14 cellular contexts compared by ENCODE assay signal in genomic region chr3:65196663-65197062, GRCh38.
DNase-seq lines count a peak whose midpoint lies in the region; ATAC-seq and TF ChIP-seq lines count a peak whose summit lies in the region.
"Had no signal": no experiment of that assay in that cellular context is flagged by ENCODE, and none has a peak within 500 bp of the region (broad histone marks: within the 10 kb centered on the region; RNA-seq: fewer than 3 reads in every experiment).

No MANE protein-coding gene starts in this region.

- peaks cover 7% of the 10 kb centered on the region; the same call in 1 of the 2 replicates for H3K4me1 ChIP-seq in GM23338 (ENCODE audit: insufficient read depth)
- peaks cover 9% of the 10 kb centered on the region for H3K4me1 ChIP-seq in body of pancreas
- H3K4me1 ChIP-seq: HAP-1 had no signal

- intact Hi-C loops in body of pancreas (cut with DNase I), result no loop called here
- intact Hi-C loops in MCF 10A (cut with micrococcal nuclease), result no loop called here

- POLR2A ChIA-PET in MCF 10A (lab: Yijun Ruan, JAX), result no interaction called here

- no peaks in the 10 kb centered on the region for H3K79me2 ChIP-seq in GM23338 (replicated peaks; ENCODE audit: insufficient read depth)

- H3K36me3 Mint-ChIP-seq in GM23338 (ENCODE audit: low read depth) (no peaks in the 10 kb centered on the region), MCF 10A (ENCODE audit: insufficient read depth, unreplicated experiment) (no peaks in the 10 kb centered on the region)
- H3K36me3 Mint-ChIP-seq: CD8-positive, alpha-beta T cell had no signal

- H3K27me3 Mint-ChIP-seq in GM23338 (ENCODE audit: insufficient read depth, low read depth, poor library complexity) (no peaks in the 10 kb centered on the region), MCF 10A (ENCODE audit: insufficient read depth, unreplicated experiment) (no peaks in the 10 kb centered on the region)

- no peak overlapping the region for H3K4me3 ChIP-seq in GM23338
- no peak overlapping the region for H3K4me3 ChIP-seq in body of pancreas
- no peak overlapping the region for H3K4me3 ChIP-seq in kidney epithelial cell (ENCODE audit: low read depth, low read length)
- H3K4me3 ChIP-seq: HAP-1, SK-N-MC had no signal

- TF ChIP-seq POLR2A in body of pancreas (IDR thresholded peaks at IDR 0.05), result no peak

- H3F3A ChIP-seq in GM23338 (replicated peaks; ENCODE audit: low read depth), result no peaks in the 10 kb centered on the region

- H3K36me3 ChIP-seq in GM23338 (ENCODE audit: insufficient read depth) (no peaks in the 10 kb centered on the region), body of pancreas (replicated peaks in 1 of 2; ENCODE audit: insufficient read depth in 1 of 2, low read depth in 2 of 2) (no peaks in the 10 kb centered on the region), kidney epithelial cell (ENCODE audit: control insufficient read depth, insufficient read depth, low read length) (no peaks in the 10 kb centered on the region)
- H3K36me3 ChIP-seq: HAP-1 had no signal

- DNase-seq in GM23338 (ENCODE audit: low spot score), result peak; percentile 36
- no peak for DNase-seq in body of pancreas
- DNase-seq in kidney epithelial cell (ENCODE audit: low read depth), result peak; percentile 37
- DNase-seq in renal cortical epithelial cell (ENCODE audit: low read depth), result peak; percentile 71
- DNase-seq in DMS 273 treated with DMSO at 0.1 percent for 48 hours (lab: John Stamatoyannopoulos, UW), result no peak
- no peak for DNase-seq in midbrain (lab: John Stamatoyannopoulos, UW)
- DNase-seq in MCF 10A (ENCODE audit: unreplicated experiment), result no peak
- DNase-seq: CD8-positive, alpha-beta T cell; NCI-H1436; NCI-H2081; NCI-H526 had no signal

- no peaks in the 10 kb centered on the region; the same call in 1 of the 2 replicates for H3K9me2 ChIP-seq in GM23338 (ENCODE audit: insufficient read depth)

- WGBS in body of pancreas, 2 donors, result 30 to 35% methylated on average over 3 of the region's 3 CpGs

- BruUV-seq in MCF 10A (replicated peaks; lab: Mats Ljungman, UMichigan), result no TSS peak

- TF ChIP-seq CTCF in GM23338 (conservative IDR thresholded peaks at IDR 0.05; ENCODE audit: low read depth in 2 of 2) (no peak), body of pancreas (IDR thresholded peaks at IDR 0.05) (no peak), kidney epithelial cell (IDR thresholded peaks at IDR 0.05; ENCODE audit: insufficient read depth, low read length, poor library complexity, severe bottlenecking) (no peak), MCF 10A (IDR thresholded peaks at IDR 0.05; ENCODE audit: unreplicated experiment) (no peak)

- H3K4me1 Mint-ChIP-seq in GM23338, result peaks cover 21% of the 10 kb centered on the region
- H3K4me1 Mint-ChIP-seq in MCF 10A (ENCODE audit: insufficient read depth, unreplicated experiment), result no peaks in the 10 kb centered on the region

- no peak overlapping the region for H3K4me2 ChIP-seq in GM23338

- ATAC-seq in GM23338 (no peak), body of pancreas (peak; percentile 59), HG03565 (IDR thresholded peaks at IDR 0.05; ENCODE audit: unreplicated experiment) (no peak)
- ATAC-seq: CD8-positive, alpha-beta T cell had no signal

- H3K27ac ChIP-seq in GM23338 (ENCODE audit: low read depth), result no peak overlapping the region
- no peak overlapping the region for H3K27ac ChIP-seq in body of pancreas
- H3K27ac ChIP-seq: SK-N-MC had no signal

- no peaks in the 10 kb centered on the region for H3K9me3 Mint-ChIP-seq in GM23338
- H3K9me3 Mint-ChIP-seq in MCF 10A (ENCODE audit: unreplicated experiment), result no peaks in the 10 kb centered on the region

- H3K27ac Mint-ChIP-seq in GM23338, result no peak overlapping the region
- H3K27ac Mint-ChIP-seq in MCF 10A (ENCODE audit: low read depth, unreplicated experiment), result no peak overlapping the region
- H3K27ac Mint-ChIP-seq: CD8-positive, alpha-beta T cell had no signal

- CTCF ChIA-PET in MCF 10A (lab: Yijun Ruan, JAX), result no interaction called here

- H4K20me1 ChIP-seq in GM23338 (replicated peaks; ENCODE audit: insufficient read depth), result no peaks in the 10 kb centered on the region

- H3K27me3 ChIP-seq in GM23338 (ENCODE audit: insufficient read depth), result no peaks in the 10 kb centered on the region
- no peaks in the 10 kb centered on the region for H3K27me3 ChIP-seq in body of pancreas
- no peaks in the 10 kb centered on the region for H3K27me3 ChIP-seq in kidney epithelial cell (ENCODE audit: control insufficient read depth, insufficient read depth, low read length)

- no peaks in the 10 kb centered on the region for H3K9me3 ChIP-seq in body of pancreas
- H3K9me3 ChIP-seq: HAP-1 had no signal

- no peak overlapping the region for H3K4me3 Mint-ChIP-seq in GM23338
- H3K4me3 Mint-ChIP-seq in MCF 10A (ENCODE audit: unreplicated experiment), result no peak overlapping the region
- H3K4me3 Mint-ChIP-seq: CD8-positive, alpha-beta T cell had no signal

- no peak overlapping the region for H2AFZ ChIP-seq in GM23338

TF ChIP-seq in GM23338, 12 proteins besides CTCF, POLR2A, EP300 and RAD21 (continues in another document):
- TF ChIP-seq NANOG (IDR thresholded peaks at IDR 0.05; ENCODE audit: borderline replicate concordance) (no peak), JUNB (IDR thresholded peaks at IDR 0.05; ENCODE audit: unreplicated experiment) (no peak), STAT1 (IDR thresholded peaks at IDR 0.05; ENCODE audit: unreplicated experiment) (no peak), ZNF462 (CRISPR knock-in tag; IDR thresholded peaks at IDR 0.05) (no peak), ETS1 (IDR thresholded peaks at IDR 0.05) (no peak)

Comparison
In these comparisons a context has a peak if more than half of its experiments do, and no peak if none do; other contexts are left out.
1. DNase-seq: peak in GM23338 (single experiment), kidney epithelial cell (single experiment) and renal cortical epithelial cell (single experiment); none in body of pancreas (0 of 4), DMS 273 treated with DMSO at 0.1 percent for 48 hours (single experiment), midbrain (single experiment) and MCF 10A (single experiment).